ENCODE assay signal across 8 cellular contexts in the genomic region with DNA sequence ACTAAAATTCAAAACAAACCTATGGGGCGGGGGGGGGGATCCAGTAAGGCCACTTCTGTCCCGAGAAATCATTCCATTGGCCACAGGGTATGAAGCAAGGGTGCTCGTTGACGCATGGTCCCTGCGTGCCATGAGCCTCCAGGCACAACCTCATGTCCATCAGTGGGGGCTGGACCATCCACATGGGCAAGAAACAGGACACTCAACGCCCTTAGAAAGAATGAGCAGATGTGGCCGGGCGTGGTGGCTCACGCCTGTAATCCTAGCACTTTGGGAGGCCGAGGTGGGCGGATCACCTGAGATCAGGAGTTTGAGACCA. TPM values are rescaled to one million over a fixed set of nuclear protein-coding genes. Genes with fewer than 3 reads are reported as not detected.
DNase-seq lines count a peak whose midpoint lies in the region; ATAC-seq and TF ChIP-seq lines count a peak whose summit lies in the region.

No MANE protein-coding gene starts in this region.

- CTCF ChIA-PET in MCF 10A (lab: Yijun Ruan, JAX): interaction anchor here (1.2 to 3.3 kb wide), 3 partner anchors 11 to 75 kb away, joined by 4 to 21 read pairs (median 5); no protein-coding TSS in a partner anchor
- CTCF ChIA-PET in mammary epithelial cell (lab: Charles Lee; ENCODE audit: low non-redundant PET): no interaction called here

- TF ChIP-seq EP300 in upper lobe of left lung (IDR thresholded peaks at IDR 0.05): no peak

- BruUV-seq in MCF 10A (replicated peaks; lab: Mats Ljungman, UMichigan) (no TSS peak), mammary epithelial cell (replicated peaks; lab: Mats Ljungman, UMichigan) (no TSS peak)

- no peaks in the 10 kb centered on the region for H3K27me3 ChIP-seq in mammary epithelial cell (ENCODE audit: insufficient read depth, low read length)
- no peaks in the 10 kb centered on the region for H3K27me3 ChIP-seq in mucosa of rectum (ENCODE audit: control insufficient read depth in 2 of 2, insufficient read depth in 2 of 2, low read length in 2 of 2)
- H3K27me3 ChIP-seq in upper lobe of left lung: no peaks in the 10 kb centered on the region

- H3K4me1 ChIP-seq in mammary epithelial cell (ENCODE audit: insufficient read depth, low read length) (peaks cover 8% of the 10 kb centered on the region), mucosa of rectum (ENCODE audit: control insufficient read depth in 2 of 2, insufficient read depth in 2 of 2, low read length in 2 of 2) (peaks cover 13 to 20% of the 10 kb centered on the region in 2 donors), upper lobe of left lung (peaks cover 45 to 77% (median 76%) of the 10 kb centered on the region in 4 donors)

- H3K9ac ChIP-seq in mammary epithelial cell (ENCODE audit: insufficient read depth, low read length) (no peak overlapping the region), mucosa of rectum (ENCODE audit: low read depth in 1 of 2, low read length in 2 of 2) (peak overlapping the region in 1 of 2 donors; percentile 25)

- dilution Hi-C loops in mammary epithelial cell (cut with HindIII; ENCODE audit: low sequenced_read_pairs): no loop called here

- ATAC-seq in upper lobe of left lung (ENCODE audit: low FRiP score in 2 of 2): peak; percentile 3 to 15
- ATAC-seq in HG03520 (IDR thresholded peaks at IDR 0.05; ENCODE audit: unreplicated experiment): no peak

- H3K4me3 Mint-ChIP-seq in MCF 10A (ENCODE audit: unreplicated experiment): no peak overlapping the region

- no peak overlapping the region for H2AFZ ChIP-seq in mammary epithelial cell (ENCODE audit: low read depth, low read length)

- peak; percentile 82 for DNase-seq in MCF 10A (ENCODE audit: unreplicated experiment)
- no peak for DNase-seq in mammary epithelial cell
- no peak for DNase-seq in coronary artery (ENCODE audit: low spot score)
- DNase-seq in upper lobe of left lung: no peak
- no peak for DNase-seq in HuH-7 (ENCODE audit: low spot score)
- DNase-seq in dermis blood vessel endothelial cell: no peak

- H3K36me3 ChIP-seq in mammary epithelial cell (ENCODE audit: insufficient read depth, low read length) (no peaks in the 10 kb centered on the region), mucosa of rectum (ENCODE audit: control insufficient read depth in 2 of 2, insufficient read depth in 2 of 2, low read length in 2 of 2) (no peaks in the 10 kb centered on the region), upper lobe of left lung (peaks cover 14 to 70% (median 36%) of the 10 kb centered on the region in 4 donors)

- 91% methylated on average over 10 of the region's 11 CpGs for whole genome bisulfite sequencing in mammary epithelial cell (ENCODE audit: low coverage, missing lambda C conversion rate)
- WGBS in upper lobe of left lung, 2 donors: 49 to 55% methylated on average over 11 of the region's 11 CpGs

- POLR2A ChIA-PET in MCF 10A (lab: Yijun Ruan, JAX): interaction anchor here (1.6 to 1.7 kb wide), 2 partner anchors 9 to 20 kb away, joined by 7 to 11 read pairs; no protein-coding TSS in a partner anchor

- H3K27me3 Mint-ChIP-seq in MCF 10A (ENCODE audit: insufficient read depth, unreplicated experiment): no peaks in the 10 kb centered on the region

- no peaks in the 10 kb centered on the region for H4K20me1 ChIP-seq in mammary epithelial cell (ENCODE audit: insufficient read depth, low read length)

- H3K27ac ChIP-seq in mammary epithelial cell (ENCODE audit: insufficient read depth, low read depth, low read length) (no peak overlapping the region), coronary artery (peak overlapping the region; percentile 94 to 96), mucosa of rectum (ENCODE audit: low read depth in 2 of 2, low read length in 2 of 2) (peak overlapping the region; percentile 55 to 72), upper lobe of left lung (peak overlapping the region; percentile 85 to 93 (median 88))

- intact Hi-C loops in MCF 10A (cut with micrococcal nuclease): no loop called here
- intact Hi-C loops in mammary epithelial cell (cut with micrococcal nuclease): no loop called here

- TF ChIP-seq CTCF in MCF 10A (IDR thresholded peaks at IDR 0.05; ENCODE audit: unreplicated experiment): no peak
- TF ChIP-seq CTCF in mammary epithelial cell (conservative IDR thresholded peaks at IDR 0.05 in 1 of 2, IDR thresholded peaks at IDR 0.05 in 1 of 2; ENCODE audit: extremely low read depth in 1 of 2, insufficient read depth in 1 of 2, low read depth in 1 of 2, low read length in 2 of 2): no peak
- TF ChIP-seq CTCF in coronary artery (IDR thresholded peaks at IDR 0.05): no peak
- TF ChIP-seq CTCF in upper lobe of left lung (IDR thresholded peaks at IDR 0.05): no peak

- H3K4me2 ChIP-seq in mammary epithelial cell (ENCODE audit: insufficient read depth, low read depth, low read length): no peak overlapping the region

- no peaks in the 10 kb centered on the region for H3K9me3 Mint-ChIP-seq in MCF 10A (ENCODE audit: unreplicated experiment)

- H3K36me3 Mint-ChIP-seq in MCF 10A (ENCODE audit: insufficient read depth, unreplicated experiment): no peaks in the 10 kb centered on the region

- H3K4me3 ChIP-seq in mammary epithelial cell (replicated peaks in 1 of 3; ENCODE audit: insufficient read depth in 1 of 3, low read depth in 2 of 3, low read length in 3 of 3) (no peak overlapping the region), coronary artery (peak overlapping the region; percentile 50), mucosa of rectum (ENCODE audit: low read length in 2 of 2) (peak overlapping the region in 1 of 2 donors; percentile 59), upper lobe of left lung (no peak overlapping the region)

- in situ Hi-C loops in mammary epithelial cell (cut with MboI; ENCODE audit: low sequenced_read_pairs in 2 of 2): no loop called here

- no peaks in the 10 kb centered on the region for H3K9me3 ChIP-seq in mammary epithelial cell (replicated peaks; ENCODE audit: insufficient read depth, low read length)
- H3K9me3 ChIP-seq in mucosa of rectum (ENCODE audit: control insufficient read depth in 2 of 2, low read length in 2 of 2): no peaks in the 10 kb centered on the region
- no peaks in the 10 kb centered on the region for H3K9me3 ChIP-seq in upper lobe of left lung

- peaks cover 24% of the 10 kb centered on the region for H3K4me1 Mint-ChIP-seq in MCF 10A (ENCODE audit: insufficient read depth, unreplicated experiment)

- H3K27ac Mint-ChIP-seq in MCF 10A (ENCODE audit: low read depth, unreplicated experiment): no peak overlapping the region

- no peak for TF ChIP-seq POLR2A in upper lobe of left lung (IDR thresholded peaks at IDR 0.05)

- no peaks in the 10 kb centered on the region for H3K79me2 ChIP-seq in mammary epithelial cell (ENCODE audit: insufficient read depth, low read length)

RNA-seq across cellular contexts. Expression of a gene that starts 12.1 kb away (rescaled TPM):
- 0.76 and 1.5 TPM in 2 replicates for total RNA-seq in MCF 10A (2022)
- total RNA-seq in mammary epithelial cell: 100 to 1,000 TPM in 1 of 2 donors, 10 to 100 TPM in 1; 53.4 to 252 TPM
- polyA plus RNA-seq in mammary epithelial cell: 98.1 TPM
- polyA minus RNA-seq in mammary epithelial cell: 98.9 TPM
- total RNA-seq in upper lobe of left lung: 100 to 1,000 TPM in 5 of 6 donors, 10 to 100 TPM in 1; 98.7 to 469 (median 290) TPM
- total RNA-seq in dermis blood vessel endothelial cell: 401 and 1,564 TPM in 2 replicates

Comparison
In these comparisons a context has a peak if more than half of its experiments do, and no peak if none do; other contexts are left out.
1. RNA of a gene that starts 12.1 kb away (total RNA-seq): 401 to 1,564 TPM in dermis blood vessel endothelial cell, 98.7 to 469 TPM in upper lobe of left lung and 53.4 to 252 TPM in mammary epithelial cell; 0.76 to 1.5 TPM in MCF 10A; every median in the first group is over 10 times any median in the second.